ENCODE assay signal across 1 cellular context in the genomic region with DNA sequence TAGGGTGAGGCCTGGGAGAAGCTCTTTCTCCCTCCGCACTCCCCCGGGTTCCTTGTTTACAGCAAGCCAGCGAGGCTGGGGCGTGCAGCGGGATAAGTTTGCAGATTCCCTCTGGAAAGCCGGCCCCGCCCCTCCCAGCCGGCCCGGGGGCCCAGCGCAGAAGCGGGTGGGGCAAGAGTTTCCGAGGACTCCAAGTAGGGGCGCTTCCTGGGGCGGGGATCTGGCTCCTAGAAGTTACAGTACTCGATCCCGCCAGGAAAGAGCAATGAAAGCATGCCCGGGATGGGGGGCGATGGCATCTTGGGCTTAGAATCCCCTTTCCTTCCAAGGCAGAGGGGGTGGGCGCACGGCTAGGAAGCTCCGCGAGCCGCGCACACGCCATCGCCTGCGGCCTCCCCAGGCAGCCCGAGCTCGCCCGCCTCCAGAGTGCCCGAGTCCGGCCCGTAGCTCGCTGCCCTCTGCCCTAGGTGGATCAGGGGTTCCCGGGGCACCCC.
TF ChIP-seq lines count a peak whose summit lies in the region.

No MANE protein-coding gene starts in this region.

TF ChIP-seq in HepG2, 621 proteins besides CTCF, POLR2A, EP300 and RAD21 (continued from another document):
- TF ChIP-seq, protein P1, sequence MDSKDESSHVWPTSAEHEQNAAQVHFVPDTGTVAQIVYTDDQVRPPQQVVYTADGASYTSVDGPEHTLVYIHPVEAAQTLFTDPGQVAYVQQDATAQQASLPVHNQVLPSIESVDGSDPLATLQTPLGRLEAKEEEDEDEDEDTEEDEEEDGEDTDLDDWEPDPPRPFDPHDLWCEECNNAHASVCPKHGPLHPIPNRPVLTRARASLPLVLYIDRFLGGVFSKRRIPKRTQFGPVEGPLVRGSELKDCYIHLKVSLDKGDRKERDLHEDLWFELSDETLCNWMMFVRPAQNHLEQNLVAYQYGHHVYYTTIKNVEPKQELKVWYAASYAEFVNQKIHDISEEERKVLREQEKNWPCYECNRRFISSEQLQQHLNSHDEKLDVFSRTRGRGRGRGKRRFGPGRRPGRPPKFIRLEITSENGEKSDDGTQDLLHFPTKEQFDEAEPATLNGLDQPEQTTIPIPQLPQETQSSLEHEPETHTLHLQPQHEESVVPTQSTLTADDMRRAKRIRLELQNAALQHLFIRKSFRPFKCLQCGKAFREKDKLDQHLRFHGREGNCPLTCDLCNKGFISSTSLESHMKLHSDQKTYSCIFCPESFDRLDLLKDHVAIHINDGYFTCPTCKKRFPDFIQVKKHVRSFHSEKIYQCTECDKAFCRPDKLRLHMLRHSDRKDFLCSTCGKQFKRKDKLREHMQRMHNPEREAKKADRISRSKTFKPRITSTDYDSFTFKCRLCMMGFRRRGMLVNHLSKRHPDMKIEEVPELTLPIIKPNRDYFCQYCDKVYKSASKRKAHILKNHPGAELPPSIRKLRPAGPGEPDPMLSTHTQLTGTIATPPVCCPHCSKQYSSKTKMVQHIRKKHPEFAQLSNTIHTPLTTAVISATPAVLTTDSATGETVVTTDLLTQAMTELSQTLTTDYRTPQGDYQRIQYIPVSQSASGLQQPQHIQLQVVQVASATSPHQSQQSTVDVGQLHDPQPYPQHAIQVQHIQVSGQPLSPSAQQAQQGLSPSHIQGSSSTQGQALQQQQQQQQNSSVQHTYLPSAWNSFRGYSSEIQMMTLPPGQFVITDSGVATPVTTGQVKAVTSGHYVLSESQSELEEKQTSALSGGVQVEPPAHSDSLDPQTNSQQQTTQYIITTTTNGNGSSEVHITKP (CRISPR knock-in tag; IDR thresholded peaks at IDR 0.05; ENCODE audit: low read depth): peak; percentile 46; the same call in 1 of the 2 replicates
- TF ChIP-seq ZNF564 (CRISPR knock-in tag; IDR thresholded peaks at IDR 0.05): no peak
- peak; percentile 66 for TF ChIP-seq SAP130 (CRISPR knock-in tag; IDR thresholded peaks at IDR 0.05; ENCODE audit: low read depth)
